Comparison of ENCODE assay signal across 21 cellular contexts in genomic region chr7:102295346-102296178, GRCh38. TPM values are rescaled to one million over a fixed set of nuclear protein-coding genes. Genes with fewer than 3 reads are reported as not detected.
DNase-seq lines count a peak whose midpoint lies in the region; ATAC-seq, FAIRE-seq and TF ChIP-seq lines count a peak whose summit lies in the region.
"Had no signal": no experiment of that assay in that cellular context is flagged by ENCODE, and none has a peak within 500 bp of the region (broad histone marks: within the 10 kb centered on the region; RNA-seq: fewer than 3 reads in every experiment).

No MANE protein-coding gene starts in this region.

- intact Hi-C loops in upper lobe of right lung (cut with DNase I) = no loop called here

- peaks cover 7% of the 10 kb centered on the region for H3K4me1 ChIP-seq in astrocyte (ENCODE audit: insufficient read depth, low read length)
- H3K4me1 ChIP-seq in upper lobe of right lung = no peaks in the 10 kb centered on the region

- H3K79me2 ChIP-seq in astrocyte (ENCODE audit: insufficient read depth, low read length) = no peaks in the 10 kb centered on the region

- DNase-seq in NCI-H82 (lab: John Stamatoyannopoulos, UW) (peak; percentile 23), NCI-H82 treated with DMSO at 0.1 percent for 48 hours (lab: John Stamatoyannopoulos, UW; ENCODE audit: unreplicated experiment) (no peak), astrocyte (ENCODE audit: low read depth) (no peak), nephron progenitor cell (no peak), upper lobe of right lung (no peak), HTR-8/SVneo (ENCODE audit: insufficient read length, low spot score) (no peak)
- DNase-seq in activated CD4-positive, alpha-beta T cell treated with anti-CD3 and anti-CD28 coated beads, Interleukin-2, amount 50 U/mL, for 48 hours = no peak
- no peak for DNase-seq in activated T-cell treated with anti-CD3 and anti-CD28 coated beads, Interleukin-2, amount 50 U/mL, for 72 hours
- DNase-seq: 8988T; activated CD8-positive, alpha-beta memory T cell treated with anti-CD3 and anti-CD28 coated beads for 24 hours; activated naive CD4-positive, alpha-beta T cell treated with Interleukin-2 at 50 U/mL for 16 hours; activated T-cell treated with anti-CD3 and anti-CD28 coated beads, Interleukin-2, amount 50 U/mL, for 24 hours; COR-L47; DMS79; NCI-H1436 treated with DMSO at 0.1 percent for 48 hours; NCI-H524 treated with DMSO at 0.1 percent for 48 hours; stimulated activated CD4-positive, alpha-beta T cell treated with anti-CD3 and anti-CD28 coated beads, Interleukin-2, amount 100 ng/mL, for 24 hours; stimulated activated naive CD4-positive, alpha-beta T cell had no signal

- H3K27me3 ChIP-seq in astrocyte (ENCODE audit: insufficient read depth, low read length) = peaks cover 11% of the 10 kb centered on the region
- no peaks in the 10 kb centered on the region for H3K27me3 ChIP-seq in upper lobe of right lung

- H3K9ac ChIP-seq in astrocyte (ENCODE audit: low read length) = no peak overlapping the region

- H3K4me2 ChIP-seq in astrocyte (ENCODE audit: low read length) = no peak overlapping the region

- peaks cover 3% of the 10 kb centered on the region for H3K36me3 Mint-ChIP-seq in astrocyte (ENCODE audit: low read depth, unreplicated experiment)
- H3K36me3 Mint-ChIP-seq in nephron progenitor cell (ENCODE audit: low read depth) = no peaks in the 10 kb centered on the region
- H3K36me3 Mint-ChIP-seq in activated T-cell treated with anti-CD3 and anti-CD28 coated beads, Interleukin-2, amount 50 U/mL, for 72 hours (ENCODE audit: insufficient read depth in 2 of 2) = no peaks in the 10 kb centered on the region
- H3K36me3 Mint-ChIP-seq: natural killer cell treated with Interleukin-12 subunit alpha and Interleukin-12 subunit beta and Interleukin-15 and Interleukin-18, amount 100 ng/mL, for 72 hours had no signal

- no peak overlapping the region for H2AFZ ChIP-seq in astrocyte (ENCODE audit: low read depth, low read length)

- H3K27ac Mint-ChIP-seq in astrocyte (ENCODE audit: unreplicated experiment) (no peak overlapping the region), nephron progenitor cell (no peak overlapping the region)
- no peak overlapping the region for H3K27ac Mint-ChIP-seq in activated T-cell treated with anti-CD3 and anti-CD28 coated beads, Interleukin-2, amount 50 U/mL, for 72 hours
- H3K27ac Mint-ChIP-seq: activated T-cell treated with anti-CD3 and anti-CD28 coated beads, Interleukin-2, amount 50 U/mL, for 24 hours; natural killer cell treated with Interleukin-12 subunit alpha and Interleukin-12 subunit beta and Interleukin-15 and Interleukin-18, amount 100 ng/mL, for 72 hours had no signal

- H3K4me1 Mint-ChIP-seq in astrocyte (ENCODE audit: low read depth, unreplicated experiment) = peaks cover 6% of the 10 kb centered on the region
- peaks cover 39% of the 10 kb centered on the region for H3K4me1 Mint-ChIP-seq in nephron progenitor cell
- H3K4me1 Mint-ChIP-seq in activated T-cell treated with anti-CD3 and anti-CD28 coated beads, Interleukin-2, amount 50 U/mL, for 72 hours (ENCODE audit: low read depth) = peaks cover 16% of the 10 kb centered on the region

- no peaks in the 10 kb centered on the region for H3K9me3 ChIP-seq in astrocyte (ENCODE audit: insufficient read depth, low read depth, low read length)
- H3K9me3 ChIP-seq in upper lobe of right lung = no peaks in the 10 kb centered on the region

- H3K36me3 ChIP-seq in astrocyte (ENCODE audit: insufficient read depth, low read length) (no peaks in the 10 kb centered on the region), upper lobe of right lung (no peaks in the 10 kb centered on the region)

- no peaks in the 10 kb centered on the region for H4K20me1 ChIP-seq in astrocyte (ENCODE audit: insufficient read depth, low read length)

- FAIRE-seq in astrocyte (lab: Jason Lieb, UNC) (no peak), HTR-8/SVneo (lab: Jason Lieb, UNC) (no peak)
- FAIRE-seq: bronchial epithelial cell had no signal

- peak; percentile 74 for ATAC-seq in upper lobe of right lung
- ATAC-seq in activated T-cell treated with anti-CD3 and anti-CD28 coated beads, Interleukin-2, amount 50 U/mL, for 72 hours (replicated peaks in 1 of 2) = no peak

- H3K9me3 Mint-ChIP-seq in astrocyte (ENCODE audit: unreplicated experiment) (no peaks in the 10 kb centered on the region), nephron progenitor cell (no peaks in the 10 kb centered on the region)
- no peaks in the 10 kb centered on the region for H3K9me3 Mint-ChIP-seq in activated T-cell treated with anti-CD3 and anti-CD28 coated beads, Interleukin-2, amount 50 U/mL, for 72 hours
- H3K9me3 Mint-ChIP-seq: activated T-cell treated with anti-CD3 and anti-CD28 coated beads, Interleukin-2, amount 50 U/mL, for 24 hours; natural killer cell treated with Interleukin-12 subunit alpha and Interleukin-12 subunit beta and Interleukin-15 and Interleukin-18, amount 100 ng/mL, for 72 hours had no signal

- H3K27me3 Mint-ChIP-seq in astrocyte (ENCODE audit: low read depth, unreplicated experiment) = peaks cover 27% of the 10 kb centered on the region
- peaks cover 23% of the 10 kb centered on the region for H3K27me3 Mint-ChIP-seq in nephron progenitor cell (ENCODE audit: low read depth, poor library complexity)
- no peaks in the 10 kb centered on the region for H3K27me3 Mint-ChIP-seq in activated T-cell treated with anti-CD3 and anti-CD28 coated beads, Interleukin-2, amount 50 U/mL, for 72 hours (ENCODE audit: low read depth)

- H3K4me3 ChIP-seq in astrocyte (ENCODE audit: insufficient read depth, low read depth, low read length) = no peak overlapping the region
- no peak overlapping the region for H3K4me3 ChIP-seq in upper lobe of right lung
- H3K4me3 ChIP-seq: skin epidermis had no signal

- H3K4me3 Mint-ChIP-seq in astrocyte (ENCODE audit: unreplicated experiment) (peak overlapping the region; percentile 16), nephron progenitor cell (peak overlapping the region; percentile 46)
- no peak overlapping the region for H3K4me3 Mint-ChIP-seq in activated T-cell treated with anti-CD3 and anti-CD28 coated beads, Interleukin-2, amount 50 U/mL, for 72 hours
- H3K4me3 Mint-ChIP-seq: activated T-cell treated with anti-CD3 and anti-CD28 coated beads, Interleukin-2, amount 50 U/mL, for 24 hours; natural killer cell treated with Interleukin-12 subunit alpha and Interleukin-12 subunit beta and Interleukin-15 and Interleukin-18, amount 100 ng/mL, for 72 hours had no signal

- no peak overlapping the region for H3K27ac ChIP-seq in astrocyte (ENCODE audit: low read depth, low read length)
- H3K27ac ChIP-seq in upper lobe of right lung = no peak overlapping the region
- H3K27ac ChIP-seq: skin epidermis had no signal

- TF ChIP-seq CTCF in astrocyte (IDR thresholded peaks at IDR 0.05; ENCODE audit: insufficient read depth, low read depth, low read length) (no peak), nephron progenitor cell (IDR thresholded peaks at IDR 0.05) (no peak), upper lobe of right lung (IDR thresholded peaks at IDR 0.05) (no peak)

RNA-seq across cellular contexts. Expression of gene SH2B2, which starts 8.9 kb away (rescaled TPM):
- total RNA-seq in astrocyte (3.4 and 5.6 TPM in 2 replicates), upper lobe of right lung (13.2 TPM)
- 1 to 10 TPM; 5.0 to 6.8 TPM for total RNA-seq in activated T-cell treated with anti-CD3 and anti-CD28 coated beads, Interleukin-2, amount 50 U/mL, for 72 hours

Comparison
In these comparisons a context has a peak if more than half of its experiments do, and no peak if none do; other contexts are left out.
1. H3K4me3 Mint-ChIP-seq: peak in astrocyte (single experiment) and nephron progenitor cell (single experiment); none in activated T-cell treated with anti-CD3 and anti-CD28 coated beads, Interleukin-2, amount 50 U/mL, for 72 hours (0 of 2).